11 cellular contexts compared by ENCODE assay signal in genomic region chr13:66887088-66887487, GRCh38.
DNase-seq lines count a peak whose midpoint lies in the region; ATAC-seq and TF ChIP-seq lines count a peak whose summit lies in the region.
"Had no signal": no experiment of that assay in that cellular context is flagged by ENCODE, and none has a peak within 500 bp of the region (broad histone marks: within the 10 kb centered on the region; RNA-seq: fewer than 3 reads in every experiment).

No MANE protein-coding gene starts in this region.

- H3K4me3 ChIP-seq in left ventricle myocardium inferior (no peak overlapping the region), choroid plexus epithelial cell (ENCODE audit: low read depth, low read length) (no peak overlapping the region)

- CTCF ChIA-PET in activated naive CD4-positive, alpha-beta T cell treated with anti-CD3 and anti-CD28 coated beads, Interleukin-2, amount 10 ng/mL, durations not matched to agents 7 days and 5 days (lab: Charles Lee), result no interaction called here

- no peak overlapping the region for H3K27ac Mint-ChIP-seq in activated naive CD4-positive, alpha-beta T cell treated with anti-CD3 and anti-CD28 coated beads, Interleukin-2, amount 10 ng/mL, durations not matched to agents 7 days and 5 days
- H3K27ac Mint-ChIP-seq: activated naive CD8-positive, alpha-beta T cell treated with anti-CD3 and anti-CD28 coated beads, Interleukin-2, amount 50 U/mL, for 24 hours; stimulated activated naive CD8-positive, alpha-beta T cell treated with anti-CD3 and anti-CD28 coated beads, Interleukin-15, Interleukin-2, amounts not matched to agents 100 ng/mL and 50 ng/mL, for 24 hours had no signal

- no peak overlapping the region for H3K27ac ChIP-seq in left ventricle myocardium inferior (replicated peaks)

- TF ChIP-seq CTCF in left ventricle myocardium inferior (IDR thresholded peaks at IDR 0.05; ENCODE audit: borderline replicate concordance) (no peak), choroid plexus epithelial cell (conservative IDR thresholded peaks at IDR 0.05; ENCODE audit: low read depth, low read length) (no peak)

- H3K4me1 Mint-ChIP-seq in activated naive CD4-positive, alpha-beta T cell treated with anti-CD3 and anti-CD28 coated beads, Interleukin-2, amount 10 ng/mL, durations not matched to agents 7 days and 5 days, result no peaks in the 10 kb centered on the region
- H3K4me1 Mint-ChIP-seq: activated naive CD8-positive, alpha-beta T cell treated with anti-CD3 and anti-CD28 coated beads, Interleukin-2, amount 50 U/mL, for 24 hours had no signal

- H3K9me3 Mint-ChIP-seq in activated naive CD4-positive, alpha-beta T cell treated with anti-CD3 and anti-CD28 coated beads, Interleukin-2, amount 10 ng/mL, durations not matched to agents 7 days and 5 days, result peaks cover 1% of the 10 kb centered on the region

- no peaks in the 10 kb centered on the region for H3K36me3 ChIP-seq in left ventricle myocardium inferior

- H3K4me1 ChIP-seq in left ventricle myocardium inferior, result no peaks in the 10 kb centered on the region

- no peak for DNase-seq in Right ventricle myocardium superior
- DNase-seq in left ventricle myocardium inferior, result no peak
- peak; percentile 28 for DNase-seq in choroid plexus epithelial cell (ENCODE audit: low read depth)
- DNase-seq in activated naive CD4-positive, alpha-beta T cell treated with anti-CD3 and anti-CD28 coated beads, Interleukin-2, amount 10 ng/mL, durations not matched to agents 7 days and 5 days, result no peak
- no peak for DNase-seq in NCI-H524 (lab: John Stamatoyannopoulos, UW)
- no peak for DNase-seq in effector CD4-positive, alpha-beta T cell
- DNase-seq in cerebellar nuclear complex (lab: John Stamatoyannopoulos, UW), result no peak
- DNase-seq: activated naive CD8-positive, alpha-beta T cell treated with anti-CD3 and anti-CD28 coated beads, Interleukin-2, amount 50 U/mL, for 24 hours; T-helper 2 cell had no signal

- no peaks in the 10 kb centered on the region for H3K27me3 Mint-ChIP-seq in activated naive CD4-positive, alpha-beta T cell treated with anti-CD3 and anti-CD28 coated beads, Interleukin-2, amount 10 ng/mL, durations not matched to agents 7 days and 5 days
- H3K27me3 Mint-ChIP-seq: activated naive CD8-positive, alpha-beta T cell treated with anti-CD3 and anti-CD28 coated beads, Interleukin-2, amount 50 U/mL, for 24 hours; stimulated activated naive CD8-positive, alpha-beta T cell treated with anti-CD3 and anti-CD28 coated beads, Interleukin-15, Interleukin-2, amounts not matched to agents 100 ng/mL and 50 ng/mL, for 24 hours had no signal

- intact Hi-C loops in Right ventricle myocardium superior (cut with DNase I), result no loop called here
- intact Hi-C loops in left ventricle myocardium inferior (cut with micrococcal nuclease), result no loop called here

- H3K4me3 Mint-ChIP-seq in activated naive CD4-positive, alpha-beta T cell treated with anti-CD3 and anti-CD28 coated beads, Interleukin-2, amount 10 ng/mL, durations not matched to agents 7 days and 5 days, result no peak overlapping the region
- H3K4me3 Mint-ChIP-seq: activated naive CD8-positive, alpha-beta T cell treated with anti-CD3 and anti-CD28 coated beads, Interleukin-2, amount 50 U/mL, for 24 hours; stimulated activated naive CD8-positive, alpha-beta T cell treated with anti-CD3 and anti-CD28 coated beads, Interleukin-15, Interleukin-2, amounts not matched to agents 100 ng/mL and 50 ng/mL, for 24 hours had no signal

- H3K36me3 Mint-ChIP-seq in activated naive CD4-positive, alpha-beta T cell treated with anti-CD3 and anti-CD28 coated beads, Interleukin-2, amount 10 ng/mL, durations not matched to agents 7 days and 5 days, result no peaks in the 10 kb centered on the region

- H3K27me3 ChIP-seq in left ventricle myocardium inferior (ENCODE audit: low read depth), result no peaks in the 10 kb centered on the region

- peak; percentile 64 for ATAC-seq in Right ventricle myocardium superior (ENCODE audit: poor library complexity)
- ATAC-seq in HG03460 (IDR thresholded peaks at IDR 0.05; ENCODE audit: unreplicated experiment), result peak; percentile 71
- ATAC-seq: activated naive CD8-positive, alpha-beta T cell treated with anti-CD3 and anti-CD28 coated beads, Interleukin-2, amount 50 U/mL, for 24 hours had no signal

- H3K9me3 ChIP-seq in left ventricle myocardium inferior (replicated peaks), result peaks cover 10% of the 10 kb centered on the region
